In genomic region chr11:112871909-112872511, GRCh38 we compare ENCODE assay signal across 21 cellular contexts.
"Had no signal": no experiment of that assay in that cellular context is flagged by ENCODE, and none has a peak within 500 bp of the region (broad histone marks: within the 10 kb centered on the region; RNA-seq: fewer than 3 reads in every experiment).

No MANE protein-coding gene starts in this region.

- H3K4me2 ChIP-seq: neural progenitor cell had no signal

- H3K4me3 ChIP-seq: ascending aorta, dorsolateral prefrontal cortex, esophagus squamous epithelium, heart left ventricle, left lung, neural progenitor cell, ovary, sigmoid colon had no signal

- H3K27me3 ChIP-seq: ascending aorta, neural progenitor cell, ovary, sigmoid colon had no signal

- H2AFZ ChIP-seq: neural progenitor cell had no signal

- H3K27ac ChIP-seq: ascending aorta, dorsolateral prefrontal cortex, esophagus squamous epithelium, heart left ventricle, left lung, neural progenitor cell, ovary, sigmoid colon, WERI-Rb-1 had no signal

- ATAC-seq: activated CD4-positive, alpha-beta T cell treated with anti-CD3 and anti-CD28 coated beads for 36 hours; activated CD8-positive, alpha-beta T cell treated with anti-CD3 and anti-CD28 coated beads, Interleukin-2, amount 10 ng/mL, durations not matched to agents 7 days and 5 days; left lung had no signal

- H3K36me3 Mint-ChIP-seq: neural progenitor cell had no signal

- H3K36me3 ChIP-seq: ascending aorta, esophagus squamous epithelium, heart left ventricle, left lung, neural progenitor cell, ovary, sigmoid colon, WERI-Rb-1 had no signal

- H3K27ac Mint-ChIP-seq: activated CD4-positive, alpha-beta T cell treated with anti-CD3 and anti-CD28 coated beads for 36 hours; activated CD8-positive, alpha-beta T cell treated with anti-CD3 and anti-CD28 coated beads, Interleukin-2, amount 10 ng/mL, durations not matched to agents 7 days and 5 days; neural progenitor cell had no signal

- H3K9ac ChIP-seq: neural progenitor cell had no signal

- H3K4me1 ChIP-seq: ascending aorta, esophagus squamous epithelium, heart left ventricle, left lung, neural progenitor cell, sigmoid colon had no signal

- DNase-seq: activated CD4-positive, alpha-beta T cell treated with anti-CD3 and anti-CD28 coated beads for 36 hours; activated CD8-positive, alpha-beta memory T cell treated with anti-CD3 and anti-CD28 coated beads, Interleukin-2, amount 50 U/mL, for 48 hours; activated CD8-positive, alpha-beta T cell treated with anti-CD3 and anti-CD28 coated beads, Interleukin-2, amount 10 ng/mL, durations not matched to agents 7 days and 5 days; activated naive CD4-positive, alpha-beta T cell; dorsolateral prefrontal cortex; esophagus squamous epithelium; foreskin fibroblast; heart left ventricle; left lung; mesendoderm; ovary; sigmoid colon; stimulated activated CD4-positive, alpha-beta T cell treated with anti-CD3 and anti-CD28 coated beads, Interleukin-12 subunit alpha, Interleukin-12 subunit beta, amount 100 ng/mL, for 4 hours; stimulated activated naive CD4-positive, alpha-beta T cell; substantia nigra; trophoblast cell; WERI-Rb-1 had no signal

- H3K4me1 Mint-ChIP-seq: activated CD4-positive, alpha-beta T cell treated with anti-CD3 and anti-CD28 coated beads for 36 hours had no signal

- FAIRE-seq: endometrium, islet of Langerhans had no signal

- H3K9me3 ChIP-seq: ascending aorta, esophagus squamous epithelium, heart left ventricle, left lung, ovary, sigmoid colon had no signal

- H3K4me3 Mint-ChIP-seq: activated CD4-positive, alpha-beta T cell treated with anti-CD3 and anti-CD28 coated beads for 36 hours; activated CD8-positive, alpha-beta T cell treated with anti-CD3 and anti-CD28 coated beads, Interleukin-2, amount 10 ng/mL, durations not matched to agents 7 days and 5 days; neural progenitor cell had no signal
